24 cellular contexts compared by ENCODE assay signal in genomic region chr7:98396768-98397167, GRCh38. TPM values are rescaled to one million over a fixed set of nuclear protein-coding genes. Genes with fewer than 3 reads are reported as not detected.
"Had no signal": no experiment of that assay in that cellular context is flagged by ENCODE, and none has a peak within 500 bp of the region (broad histone marks: within the 10 kb centered on the region; RNA-seq: fewer than 3 reads in every experiment).

No MANE protein-coding gene starts in this region.

- DNase-seq: activated CD4-positive, alpha-beta T cell treated with anti-CD3 and anti-CD28 coated beads, Interleukin-2, amount 10 ng/mL, durations not matched to agents 24 days and 14 days; activated CD8-positive, alpha-beta memory T cell treated with anti-CD3 and anti-CD28 coated beads, Interleukin-2, amount 10 ng/mL, durations not matched to agents 7 days and 5 days; activated CD8-positive, alpha-beta T cell treated with anti-CD3 and anti-CD28 coated beads for 36 hours; activated effector memory CD4-positive, alpha-beta T cell treated with anti-CD3 and anti-CD28 coated beads, Interleukin-2, amount 50 U/mL, for 16 hours; activated naive CD4-positive, alpha-beta T cell treated with anti-CD3 and anti-CD28 coated beads, Interleukin-2, amount 50 U/mL, for 16 hours; activated T-cell treated with anti-CD3 and anti-CD28 coated beads for 4 hours; anterior cingulate cortex; foreskin keratinocyte; kidney; lower lobe of right lung; naive B cell; nucleus accumbens; small intestine; stimulated activated CD4-positive, alpha-beta T cell treated with anti-CD3 and anti-CD28 coated beads, Interleukin-15, amount 100 ng/mL, for 24 hours; stimulated activated CD8-positive, alpha-beta memory T cell treated with anti-CD3 and anti-CD28 coated beads, Interleukin-4, amount 100 ng/mL, for 48 hours; stimulated activated naive CD4-positive, alpha-beta T cell; testis had no signal

- H3K4me1 ChIP-seq: foreskin keratinocyte, testis had no signal

- H3K27ac Mint-ChIP-seq: activated CD4-positive, alpha-beta T cell treated with anti-CD3 and anti-CD28 coated beads, Interleukin-2, amount 10 ng/mL, durations not matched to agents 24 days and 14 days; activated CD8-positive, alpha-beta memory T cell treated with anti-CD3 and anti-CD28 coated beads, Interleukin-2, amount 10 ng/mL, durations not matched to agents 7 days and 5 days; activated CD8-positive, alpha-beta T cell treated with anti-CD3 and anti-CD28 coated beads for 36 hours; brain; naive B cell; type B pancreatic cell had no signal

- H3K4me3 ChIP-seq: lower lobe of right lung, testis, vagina had no signal

- H3K36me3 ChIP-seq: lower lobe of right lung, vagina had no signal

- H3K9me3 ChIP-seq: lower lobe of right lung, testis, vagina had no signal

- ATAC-seq: activated CD4-positive, CD25-positive, alpha-beta regulatory T cell treated with anti-CD3 and anti-CD28 coated beads, Interleukin-2, amount 50 U/mL, for 24 hours; activated CD8-positive, alpha-beta memory T cell treated with anti-CD3 and anti-CD28 coated beads, Interleukin-2, amount 10 ng/mL, durations not matched to agents 7 days and 5 days; activated CD8-positive, alpha-beta T cell treated with anti-CD3 and anti-CD28 coated beads for 36 hours; foreskin keratinocyte; left lobe of liver; lower lobe of right lung; sciatic nerve had no signal

- H3K36me3 Mint-ChIP-seq: activated CD8-positive, alpha-beta memory T cell treated with anti-CD3 and anti-CD28 coated beads, Interleukin-2, amount 10 ng/mL, durations not matched to agents 7 days and 5 days; brain; naive B cell; type B pancreatic cell had no signal

- H3K27me3 ChIP-seq: foreskin keratinocyte, testis, vagina had no signal

- H3K27ac ChIP-seq: foreskin keratinocyte, lower lobe of right lung, testis, vagina had no signal

- H3K4me1 Mint-ChIP-seq: activated CD4-positive, alpha-beta T cell treated with anti-CD3 and anti-CD28 coated beads, Interleukin-2, amount 10 ng/mL, durations not matched to agents 24 days and 14 days had no signal

- H3K4me3 Mint-ChIP-seq: activated CD4-positive, alpha-beta T cell treated with anti-CD3 and anti-CD28 coated beads, Interleukin-2, amount 10 ng/mL, durations not matched to agents 24 days and 14 days; activated CD8-positive, alpha-beta memory T cell treated with anti-CD3 and anti-CD28 coated beads, Interleukin-2, amount 10 ng/mL, durations not matched to agents 7 days and 5 days; activated CD8-positive, alpha-beta T cell treated with anti-CD3 and anti-CD28 coated beads for 36 hours; naive B cell; type B pancreatic cell had no signal

- H3K9me3 Mint-ChIP-seq: activated CD4-positive, alpha-beta T cell treated with anti-CD3 and anti-CD28 coated beads, Interleukin-2, amount 10 ng/mL, durations not matched to agents 24 days and 14 days; activated CD8-positive, alpha-beta T cell treated with anti-CD3 and anti-CD28 coated beads for 36 hours; brain; type B pancreatic cell had no signal

- H3K27me3 Mint-ChIP-seq: type B pancreatic cell had no signal

RNA-seq across cellular contexts. Expression of gene BAIAP2L1, which starts 4.1 kb away (rescaled TPM):
- polyA plus RNA-seq: neural cell had no signal
